ENCODE assay signal across 9 cellular contexts in the genomic region with DNA sequence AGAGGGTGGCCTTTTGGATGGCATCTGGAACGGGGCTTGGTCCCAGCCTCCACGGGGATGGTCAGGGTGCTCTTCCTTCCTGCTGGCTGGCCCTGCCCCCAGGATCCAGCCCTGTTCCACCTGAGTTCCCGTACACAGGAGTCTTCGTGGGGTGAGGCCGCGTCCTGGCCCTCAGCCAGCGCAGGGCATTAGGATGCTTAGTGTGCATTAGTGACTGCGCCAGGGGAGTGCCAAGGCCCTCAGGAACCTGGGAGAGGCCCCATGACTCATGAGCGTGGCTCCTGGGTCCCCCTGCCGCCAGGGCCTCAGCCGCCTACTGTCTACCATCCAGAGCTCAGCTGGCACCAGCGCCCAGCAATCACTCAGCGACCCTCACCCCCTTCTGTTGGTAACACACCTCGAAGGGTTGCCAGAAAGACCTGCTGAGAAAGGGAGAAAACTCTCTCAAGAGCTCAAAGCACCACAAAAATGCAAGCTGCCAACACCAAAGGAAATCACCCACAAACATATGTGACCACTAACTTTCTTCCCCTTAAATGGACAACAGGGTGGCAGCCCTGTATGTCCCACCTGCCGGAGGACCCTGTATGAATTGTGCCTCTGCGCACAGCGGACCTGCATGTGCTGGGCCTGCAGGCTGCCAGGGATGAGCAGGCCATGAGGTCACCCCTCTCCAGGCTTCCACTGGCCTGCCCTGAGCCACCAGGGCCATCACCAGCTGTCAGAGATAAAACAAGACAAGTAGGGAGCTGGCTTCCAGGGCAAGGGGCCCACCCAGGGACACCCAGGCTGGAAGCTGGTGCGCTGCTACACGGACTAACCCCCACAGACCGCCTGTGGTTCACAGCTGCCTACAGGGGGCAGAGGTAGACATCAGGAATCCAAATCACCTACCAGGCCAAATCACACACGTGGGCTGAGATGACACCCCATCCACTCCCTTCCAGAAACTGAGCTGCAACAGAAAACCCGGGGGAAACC. TPM values are rescaled to one million over a fixed set of nuclear protein-coding genes. Genes with fewer than 3 reads are reported as not detected.
DNase-seq lines count a peak whose midpoint lies in the region; ATAC-seq and TF ChIP-seq lines count a peak whose summit lies in the region.
"Had no signal": no experiment of that assay in that cellular context is flagged by ENCODE, and none has a peak within 500 bp of the region (broad histone marks: within the 10 kb centered on the region; RNA-seq: fewer than 3 reads in every experiment).

No MANE protein-coding gene starts in this region.

- peak overlapping the region; percentile 19 for H3K27ac ChIP-seq in cingulate gyrus (ENCODE audit: low read depth, low read length)

- no TSS peak for BruUV-seq in Calu3 (replicated peaks; lab: Mats Ljungman, UMichigan)

- DNase-seq in Calu3 = peak; percentile 82
- peak; percentile 11 for DNase-seq in MV-4-11 (lab: John Stamatoyannopoulos, UW)
- no peak for DNase-seq in activated naive CD4-positive, alpha-beta T cell treated with anti-CD3 and anti-CD28 coated beads, Interleukin-2, amount 50 U/mL, for 16 hours
- no peak for DNase-seq in NCI-H748 (lab: John Stamatoyannopoulos, UW; ENCODE audit: unreplicated experiment)
- DNase-seq: stimulated activated CD4-positive, alpha-beta T cell treated with anti-CD3 and anti-CD28 coated beads, Interleukin-2, amount 100 ng/mL, for 48 hours had no signal

- H3K4me3 Mint-ChIP-seq in Calu3 (ENCODE audit: low read depth, unreplicated experiment) (peak overlapping the region; percentile 55), nephron (peak overlapping the region in 2 of 3 experiments; percentile 36 to 46)

- H3K36me3 Mint-ChIP-seq in Calu3 (ENCODE audit: insufficient read depth, unreplicated experiment) = peaks cover 39% of the 10 kb centered on the region
- H3K36me3 Mint-ChIP-seq in nephron (ENCODE audit: low read depth) = no peaks in the 10 kb centered on the region

- CTCF ChIA-PET in Calu3 (lab: Charles Lee) = interaction anchor here (0.7 to 1.5 kb wide), 4 partner anchors 12 to 109 kb away, joined by 3 to 5 read pairs (median 4); partner anchors contain the start of gene CYP46A1

- H3K9me3 Mint-ChIP-seq in Calu3 (ENCODE audit: low read depth, unreplicated experiment) = no peaks in the 10 kb centered on the region
- H3K9me3 Mint-ChIP-seq in nephron = no peaks in the 10 kb centered on the region

- intact Hi-C loops in Calu3 (cut with micrococcal nuclease; ENCODE audit: unreplicated experiment) = loop anchor here (2.0 kb wide), 1 partner anchor 29 kb away; the partner anchor contains the start of gene CCDC85C

- ATAC-seq in HG03039 (IDR thresholded peaks at IDR 0.05; ENCODE audit: unreplicated experiment) (no peak), HG03442 (IDR thresholded peaks at IDR 0.05; ENCODE audit: unreplicated experiment) (no peak)

- TF ChIP-seq CTCF in Calu3 (IDR thresholded peaks at IDR 0.05; ENCODE audit: unreplicated experiment) (no peak), nephron (IDR thresholded peaks at IDR 0.05; ENCODE audit: unreplicated experiment in 3 of 3) (peak in 1 of 3 experiments; percentile 18)

- H3K4me1 Mint-ChIP-seq in Calu3 (ENCODE audit: low read depth, unreplicated experiment) = peaks cover 69% of the 10 kb centered on the region
- H3K4me1 Mint-ChIP-seq in nephron = peaks cover 91% of the 10 kb centered on the region

- H3K27ac Mint-ChIP-seq in Calu3 (ENCODE audit: unreplicated experiment) = peak overlapping the region; percentile 60
- H3K27ac Mint-ChIP-seq in nephron = peak overlapping the region; percentile 95 to 99 (median 97)

- no peaks in the 10 kb centered on the region for H3K27me3 Mint-ChIP-seq in Calu3 (ENCODE audit: unreplicated experiment)
- H3K27me3 Mint-ChIP-seq in nephron (ENCODE audit: low read depth) = peaks cover 8% of the 10 kb centered on the region

RNA-seq across cellular contexts. Expression of gene CCDC85C, which starts 28.7 kb away (rescaled TPM):
- total RNA-seq in Calu3 (2022) = 44.6 and 45.1 TPM in 2 replicates

Comparison
In these comparisons a context has a peak if more than half of its experiments do, and no peak if none do; other contexts are left out.
1. DNase-seq: peak in Calu3 (single experiment) and MV-4-11 (single experiment); none in activated naive CD4-positive, alpha-beta T cell treated with anti-CD3 and anti-CD28 coated beads, Interleukin-2, amount 50 U/mL, for 16 hours (single experiment) and NCI-H748 (single experiment).